In the genomic region with DNA sequence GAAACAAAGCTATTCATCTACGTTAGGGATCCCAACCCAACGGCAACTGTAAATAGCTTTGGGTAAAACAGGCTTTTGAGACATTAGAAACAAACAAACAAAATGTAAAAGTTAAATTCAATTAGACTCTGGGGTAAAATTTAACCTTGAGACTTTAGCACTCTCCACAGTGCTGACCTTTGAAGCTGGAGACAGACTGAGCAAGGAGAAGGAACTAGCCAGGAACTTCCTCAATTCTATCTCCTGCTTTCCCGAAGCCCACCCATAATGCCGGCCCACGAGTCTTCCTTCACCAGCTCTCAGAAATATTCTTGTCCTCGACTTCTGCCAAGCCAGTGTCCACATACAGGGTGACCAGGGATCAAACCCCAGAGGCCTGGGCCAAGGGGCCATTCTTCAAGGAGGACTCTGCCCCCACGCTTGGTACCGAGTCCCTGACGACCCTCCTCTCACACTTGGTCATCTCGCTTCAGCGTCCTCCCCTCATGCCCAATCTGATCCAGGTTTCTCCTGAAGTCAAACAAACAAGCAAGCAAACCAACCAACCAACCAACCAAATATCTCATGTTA, we compare ENCODE assay signal across 16 cellular contexts.
DNase-seq lines count a peak whose midpoint lies in the region; ATAC-seq and TF ChIP-seq lines count a peak whose summit lies in the region.
"Had no signal": no experiment of that assay in that cellular context is flagged by ENCODE, and none has a peak within 500 bp of the region (broad histone marks: within the 10 kb centered on the region; RNA-seq: fewer than 3 reads in every experiment).

No MANE protein-coding gene starts in this region.

- H3K27ac Mint-ChIP-seq in T-helper 17 cell = peak overlapping the region; percentile 59
- H3K27ac Mint-ChIP-seq in osteocyte (ENCODE audit: unreplicated experiment) = peak overlapping the region; percentile 63

- H3K27me3 Mint-ChIP-seq in T-helper 17 cell (no peaks in the 10 kb centered on the region), osteocyte (ENCODE audit: unreplicated experiment) (no peaks in the 10 kb centered on the region)
- H3K27me3 Mint-ChIP-seq: CD4-positive, alpha-beta memory T cell had no signal

- H3K36me3 Mint-ChIP-seq in T-helper 17 cell (ENCODE audit: low read depth) (peaks cover 5% of the 10 kb centered on the region), osteocyte (ENCODE audit: unreplicated experiment) (peaks cover 19% of the 10 kb centered on the region)

- no peak for TF ChIP-seq CTCF in osteocyte (IDR thresholded peaks at IDR 0.05)

- peak; percentile 45 for DNase-seq in CD1c-positive myeloid dendritic cell (ENCODE audit: extremely low spot score)
- DNase-seq in T-helper 17 cell = no peak
- DNase-seq in left lobe of liver (ENCODE audit: low spot score) = peak; percentile 39
- no peak for DNase-seq in osteocyte (ENCODE audit: extremely low spot score, unreplicated experiment)
- DNase-seq in G401 (ENCODE audit: low spot score) = no peak
- no peak for DNase-seq in activated T-cell treated with anti-CD3 and anti-CD28 coated beads for 4 hours
- DNase-seq in stimulated activated naive CD4-positive, alpha-beta T cell (lab: John Stamatoyannopoulos, UW) = no peak
- DNase-seq: AML-193; CD4-positive, alpha-beta memory T cell; GM23248; MG63; NCI-H1417; NCI-H1930; NCI-H2171 treated with DMSO at 0.1 percent for 48 hours; SHP77 treated with DMSO at 0.1 percent for 48 hours had no signal

- in situ Hi-C loops in G401 (cut with HindIII; ENCODE audit: low sequenced_read_pairs) = no loop called here

- ATAC-seq in T-helper 17 cell (no peak), left lobe of liver (no peak), HG02973 (IDR thresholded peaks at IDR 0.05; ENCODE audit: unreplicated experiment) (no peak)

- H3K9me3 ChIP-seq in T-helper 17 cell (ENCODE audit: control insufficient read depth, low read length, poor library complexity, severe bottlenecking) = no peaks in the 10 kb centered on the region
- H3K9me3 ChIP-seq: MG63 had no signal

- H3K4me3 Mint-ChIP-seq in T-helper 17 cell = no peak overlapping the region
- no peak overlapping the region for H3K4me3 Mint-ChIP-seq in osteocyte (ENCODE audit: unreplicated experiment)
- H3K4me3 Mint-ChIP-seq: CD4-positive, alpha-beta memory T cell had no signal

- H3K4me1 Mint-ChIP-seq in T-helper 17 cell (peaks cover 37% of the 10 kb centered on the region), osteocyte (ENCODE audit: unreplicated experiment) (peaks cover 47% of the 10 kb centered on the region)

- no peaks in the 10 kb centered on the region for H3K9me3 Mint-ChIP-seq in osteocyte (ENCODE audit: unreplicated experiment)
- H3K9me3 Mint-ChIP-seq: CD4-positive, alpha-beta memory T cell had no signal

Comparison
In these comparisons a context has a peak if more than half of its experiments do, and no peak if none do; other contexts are left out.
1. DNase-seq: peak in CD1c-positive myeloid dendritic cell (single experiment) and left lobe of liver (single experiment); none in T-helper 17 cell (0 of 3), osteocyte (single experiment), G401 (single experiment), activated T-cell treated with anti-CD3 and anti-CD28 coated beads for 4 hours (single experiment) and stimulated activated naive CD4-positive, alpha-beta T cell (0 of 6).